8 cellular contexts compared by ENCODE assay signal in the genomic region with DNA sequence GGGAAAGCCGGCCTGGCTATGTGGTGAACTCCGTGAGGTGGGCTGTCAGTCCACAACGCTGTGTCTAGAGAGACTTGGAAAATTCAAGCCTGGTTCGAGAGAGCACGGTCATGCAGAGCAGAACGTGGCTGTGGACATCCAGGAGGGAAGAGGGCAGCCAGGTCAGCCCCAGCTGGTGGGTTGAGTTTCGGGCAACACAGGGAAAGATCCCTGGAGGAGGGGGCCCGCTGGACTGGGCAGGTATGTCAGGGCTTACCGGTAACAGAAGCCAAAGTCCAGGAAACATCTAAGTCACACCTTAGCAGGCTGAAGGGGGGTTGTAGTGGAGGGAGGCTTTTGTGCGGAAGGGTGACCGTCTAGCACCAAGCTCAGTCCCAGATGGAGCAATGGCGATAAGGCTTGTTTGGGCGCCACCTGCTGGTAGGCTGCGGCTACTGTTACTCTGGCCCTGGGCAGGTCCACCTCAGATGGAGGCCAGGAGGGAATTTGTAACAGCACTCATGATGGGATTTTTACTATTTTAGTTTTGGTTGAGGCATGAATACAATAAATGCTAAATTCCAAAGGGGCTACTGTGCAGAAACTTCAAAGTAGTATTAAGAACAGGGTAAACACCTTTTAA.
DNase-seq lines count a peak whose midpoint lies in the region; ATAC-seq and TF ChIP-seq lines count a peak whose summit lies in the region.

No MANE protein-coding gene starts in this region.

- H4K8ac ChIP-seq in H9 (replicated peaks; ENCODE audit: insufficient read length, low read depth, low read length): no peak overlapping the region

- H3K4me1 Mint-ChIP-seq in H9 (peaks cover 16 to 22% of the 10 kb centered on the region in 2 experiments), progenitor cell of endocrine pancreas (ENCODE audit: low read depth) (no peaks in the 10 kb centered on the region)

- peak; percentile 96 for ATAC-seq in Right ventricle myocardium superior (ENCODE audit: poor library complexity)

- H2AK5ac ChIP-seq in H9 (ENCODE audit: insufficient read length, low read length): no peak overlapping the region

- H2BK15ac ChIP-seq in H9 (ENCODE audit: low read depth, low read length): no peak overlapping the region

- TF ChIP-seq POLR2A in vagina (IDR thresholded peaks at IDR 0.05): no peak

- H3T11ph ChIP-seq in H9 (ENCODE audit: low read length): no peak overlapping the region

- H3K79me1 ChIP-seq in H9 (ENCODE audit: insufficient read depth, low read depth, low read length, poor library complexity, severe bottlenecking): no peaks in the 10 kb centered on the region

- H3K27me3 ChIP-seq in H9 (ENCODE audit: insufficient read depth, low read length): no peaks in the 10 kb centered on the region
- H3K27me3 ChIP-seq in vagina: no peaks in the 10 kb centered on the region

- H3K9me3 ChIP-seq in H9 (ENCODE audit: control insufficient read depth, low read depth, low read length) (no peaks in the 10 kb centered on the region), vagina (no peaks in the 10 kb centered on the region)

- no peak overlapping the region for H2AFZ ChIP-seq in H9 (ENCODE audit: low read length)

- H3K4me2 ChIP-seq in H9 (ENCODE audit: insufficient read depth, insufficient read length, low read length): no peak overlapping the region

- H3K4ac ChIP-seq in H9 (ENCODE audit: low read depth, low read length): no peak overlapping the region

- H3K23me2 ChIP-seq in H9 (ENCODE audit: insufficient read length, low read depth, low read length, poor library complexity, severe bottlenecking): no peaks in the 10 kb centered on the region

- H3K4me3 Mint-ChIP-seq in H9 (no peak overlapping the region), progenitor cell of endocrine pancreas (ENCODE audit: low read depth) (no peak overlapping the region)

- H2BK20ac ChIP-seq in H9 (ENCODE audit: low read depth, low read length, poor library complexity, severe bottlenecking): no peak overlapping the region

- H2BK5ac ChIP-seq in H9 (ENCODE audit: insufficient read length, low read length): no peak overlapping the region

- no peaks in the 10 kb centered on the region; a peak in 1 of 7 replicates for H3K36me3 Mint-ChIP-seq in H9 (ENCODE audit: insufficient read depth in 1 of 3, low read depth in 3 of 3)
- no peaks in the 10 kb centered on the region for H3K36me3 Mint-ChIP-seq in progenitor cell of endocrine pancreas (ENCODE audit: insufficient read depth)

- peak overlapping the region in 1 of 3 experiments; percentile 87; a peak in 1 of 7 replicates for H3K27ac Mint-ChIP-seq in H9
- no peak overlapping the region for H3K27ac Mint-ChIP-seq in progenitor cell of endocrine pancreas

- no CpG with 5 or more reads among the region's 14 CpGs for WGBS in H9 (ENCODE audit: extremely low coverage, insufficient read length, low lambda C conversion rate)

- no peak overlapping the region for H3K56ac ChIP-seq in H9 (ENCODE audit: insufficient read length, low read depth, low read length)

- peak; percentile 93 for TF ChIP-seq CTCF in GM12801 (IDR thresholded peaks at IDR 0.05; ENCODE audit: extremely low read depth, insufficient read length)
- peak; percentile 99 for TF ChIP-seq CTCF in H9 (conservative IDR thresholded peaks at IDR 0.05)
- TF ChIP-seq CTCF in progenitor cell of endocrine pancreas (IDR thresholded peaks at IDR 0.05; ENCODE audit: unreplicated experiment): peak; percentile 95
- peak; percentile 78 to 84 (median 80) for TF ChIP-seq CTCF in vagina (IDR thresholded peaks at IDR 0.05)

- no peak overlapping the region for H2BK120ac ChIP-seq in H9 (ENCODE audit: low read depth, low read length, poor library complexity, severe bottlenecking)

- H3K9me3 Mint-ChIP-seq in H9 (no peaks in the 10 kb centered on the region; a peak in 1 of 5 replicates), progenitor cell of endocrine pancreas (ENCODE audit: low read depth) (no peaks in the 10 kb centered on the region)

- no peaks in the 10 kb centered on the region for H3K4me1 ChIP-seq in H9 (ENCODE audit: insufficient read depth, low read length)
- no peaks in the 10 kb centered on the region for H3K4me1 ChIP-seq in vagina

- DNase-seq in H9: peak; percentile 88
- peak; percentile 68 for DNase-seq in LoVo (ENCODE audit: low spot score)
- DNase-seq in SK-N-DZ (ENCODE audit: low spot score): peak; percentile 54
- DNase-seq in activated naive CD4-positive, alpha-beta T cell treated with anti-CD3 and anti-CD28 coated beads, Interleukin-2, amount 50 U/mL, for 16 hours: peak; percentile 66
- DNase-seq in Right ventricle myocardium superior: peak; percentile 81
- peak; percentile 73 for DNase-seq in progenitor cell of endocrine pancreas (ENCODE audit: low spot score, unreplicated experiment)
- DNase-seq in vagina (ENCODE audit: extremely low spot score in 2 of 2): no peak

- no peak overlapping the region for H4K5ac ChIP-seq in H9 (ENCODE audit: insufficient read length, low read depth, low read length)

- H4K20me1 ChIP-seq in H9 (ENCODE audit: control insufficient read depth, insufficient read depth, insufficient read length): no peaks in the 10 kb centered on the region

- no peaks in the 10 kb centered on the region for H3K36me3 ChIP-seq in vagina

- H3K4me3 ChIP-seq in vagina: no peak overlapping the region

- no peak overlapping the region for H4K91ac ChIP-seq in H9 (ENCODE audit: insufficient read length, low read depth, low read length)

- H3K18ac ChIP-seq in H9 (ENCODE audit: insufficient read length, low read depth, low read length): no peak overlapping the region

- H3K14ac ChIP-seq in H9 (ENCODE audit: insufficient read depth, low read length): no peak overlapping the region

- no peak overlapping the region for H3K9ac ChIP-seq in H9 (ENCODE audit: extremely low read depth, insufficient read length, low read length)

- H3K23ac ChIP-seq in H9 (ENCODE audit: insufficient read length, low read depth, low read length): no peak overlapping the region

- no peak overlapping the region for H3K27ac ChIP-seq in H9 (ENCODE audit: insufficient read length, low read depth, low read length)
- H3K27ac ChIP-seq in vagina: no peak overlapping the region

- H3K27me3 Mint-ChIP-seq in H9 (ENCODE audit: low read depth) (peaks cover 5% of the 10 kb centered on the region), progenitor cell of endocrine pancreas (peaks cover 52% of the 10 kb centered on the region)

- intact Hi-C loops in Right ventricle myocardium superior (cut with DNase I) (no loop called here), vagina (cut with DNase I) (no loop called here)

- H2BK12ac ChIP-seq in H9 (ENCODE audit: insufficient read length, low read depth, low read length): no peak overlapping the region

- H3K79me2 ChIP-seq in H9 (ENCODE audit: insufficient read depth, low read length): no peaks in the 10 kb centered on the region

Comparison
In these comparisons a context has a peak if more than half of its experiments do, and no peak if none do; other contexts are left out.
1. DNase-seq: peak in H9 (single experiment), LoVo (single experiment), SK-N-DZ (single experiment), activated naive CD4-positive, alpha-beta T cell treated with anti-CD3 and anti-CD28 coated beads, Interleukin-2, amount 50 U/mL, for 16 hours (single experiment), Right ventricle myocardium superior (single experiment) and progenitor cell of endocrine pancreas (single experiment); none in vagina (0 of 2).
2. Peak in every context shown above with its lines, with median percentiles within 50 percentile points of each other: CTCF ChIP-seq.